ENCODE assay signal across 12 cellular contexts in the genomic region with DNA sequence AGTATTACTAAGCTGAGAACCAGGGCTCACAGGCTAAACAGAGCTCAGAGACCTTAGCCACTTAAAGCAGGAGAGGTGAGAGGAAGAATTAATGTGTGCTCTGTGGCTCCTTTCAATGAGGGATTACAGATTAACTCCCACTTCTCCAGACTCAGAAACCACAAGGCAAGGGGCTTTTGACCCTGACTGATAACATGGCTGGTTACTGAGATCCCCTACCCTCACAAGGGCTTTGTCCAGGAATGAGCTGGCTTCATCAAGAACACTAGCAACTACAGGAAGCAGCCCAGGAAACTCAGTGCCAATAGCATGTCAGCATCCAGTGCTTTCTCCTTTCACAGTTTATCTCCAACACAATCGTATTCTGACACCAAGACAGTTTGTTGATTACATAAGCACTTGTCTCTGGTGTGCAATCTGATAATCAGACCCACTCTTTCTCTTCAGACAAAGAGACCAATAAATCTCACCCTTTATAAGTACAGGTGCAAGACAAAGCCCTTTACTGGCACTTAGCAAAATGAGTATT. TPM values are rescaled to one million over a fixed set of nuclear protein-coding genes. Genes with fewer than 3 reads are reported as not detected.
DNase-seq lines count a peak whose midpoint lies in the region; ATAC-seq and TF ChIP-seq lines count a peak whose summit lies in the region.
"Had no signal": no experiment of that assay in that cellular context is flagged by ENCODE, and none has a peak within 500 bp of the region (broad histone marks: within the 10 kb centered on the region; RNA-seq: fewer than 3 reads in every experiment).

No MANE protein-coding gene starts in this region.

- H3K36me3 Mint-ChIP-seq in activated T-cell treated with anti-CD3 and anti-CD28 coated beads, Interleukin-2, amount 50 U/mL, for 24 hours (ENCODE audit: low read depth) = peaks cover 82% of the 10 kb centered on the region

- no peak overlapping the region for H3K27ac Mint-ChIP-seq in activated T-cell treated with anti-CD3 and anti-CD28 coated beads, Interleukin-2, amount 50 U/mL, for 24 hours

- TF ChIP-seq POLR2A in esophagus muscularis mucosa (IDR thresholded peaks at IDR 0.05; ENCODE audit: low read depth) = no peak

- peaks cover 12 to 99% (median 79%) of the 10 kb centered on the region in 4 donors for H3K36me3 ChIP-seq in esophagus muscularis mucosa

- WGBS in esophagus muscularis mucosa = 29% methylated on average over 1 of the region's 1 CpG

- TF ChIP-seq CTCF in esophagus muscularis mucosa (IDR thresholded peaks at IDR 0.05) (no peak), omental fat pad (IDR thresholded peaks at IDR 0.05) (no peak)

- no peak overlapping the region for H3K4me3 ChIP-seq in esophagus muscularis mucosa

- H3K9me3 ChIP-seq in esophagus muscularis mucosa = no peaks in the 10 kb centered on the region

- no peaks in the 10 kb centered on the region for H3K9me3 Mint-ChIP-seq in activated T-cell treated with anti-CD3 and anti-CD28 coated beads, Interleukin-2, amount 50 U/mL, for 24 hours
- H3K9me3 Mint-ChIP-seq: CD4-positive, CD25-positive, alpha-beta regulatory T cell; central memory CD8-positive, alpha-beta T cell had no signal

- H3K4me1 ChIP-seq in esophagus muscularis mucosa = peaks cover 0 to 16% (median 0%) of the 10 kb centered on the region in 4 donors

- no peaks in the 10 kb centered on the region for H3K27me3 ChIP-seq in esophagus muscularis mucosa

- no peak for TF ChIP-seq EP300 in esophagus muscularis mucosa (IDR thresholded peaks at IDR 0.05)

- H3K27ac ChIP-seq in esophagus muscularis mucosa (replicated peaks in 1 of 4) = no peak overlapping the region

- DNase-seq in DMS79 (lab: John Stamatoyannopoulos, UW) (peak; percentile 27), NCI-H82 (lab: John Stamatoyannopoulos, UW) (peak; percentile 93), inferior parietal cortex (ENCODE audit: extremely low spot score) (peak; percentile 37), occipital lobe (lab: John Stamatoyannopoulos, UW) (no peak), esophagus muscularis mucosa (ENCODE audit: extremely low spot score) (no peak), omental fat pad (ENCODE audit: low spot score) (no peak)
- DNase-seq in activated T-cell treated with anti-CD3 and anti-CD28 coated beads, Interleukin-2, amount 50 U/mL, for 24 hours = no peak
- DNase-seq: activated CD8-positive, alpha-beta memory T cell treated with anti-CD3 and anti-CD28 coated beads, Interleukin-2, amount 50 U/mL, for 48 hours; foreskin fibroblast had no signal

- no peak overlapping the region for H3K4me3 Mint-ChIP-seq in activated T-cell treated with anti-CD3 and anti-CD28 coated beads, Interleukin-2, amount 50 U/mL, for 24 hours
- H3K4me3 Mint-ChIP-seq: CD4-positive, CD25-positive, alpha-beta regulatory T cell; central memory CD8-positive, alpha-beta T cell had no signal

- ATAC-seq in HG02870 (IDR thresholded peaks at IDR 0.05; ENCODE audit: unreplicated experiment) (peak; percentile 44), omental fat pad (ENCODE audit: low FRiP score) (no peak)

- H3K27me3 Mint-ChIP-seq in activated T-cell treated with anti-CD3 and anti-CD28 coated beads, Interleukin-2, amount 50 U/mL, for 24 hours = no peaks in the 10 kb centered on the region
- H3K27me3 Mint-ChIP-seq: CD4-positive, CD25-positive, alpha-beta regulatory T cell; central memory CD8-positive, alpha-beta T cell had no signal

- intact Hi-C loops in esophagus muscularis mucosa (cut with DNase I) = loop anchor here (5.0 kb wide), 1 partner anchor 99 kb away; no protein-coding TSS in a partner anchor

- H3K4me1 Mint-ChIP-seq in activated T-cell treated with anti-CD3 and anti-CD28 coated beads, Interleukin-2, amount 50 U/mL, for 24 hours (ENCODE audit: low read depth) = peaks cover 3% of the 10 kb centered on the region

RNA-seq across cellular contexts. Expression of a gene that starts 38.8 kb away (rescaled TPM):
- total RNA-seq in occipital lobe = 99.2 TPM
- 10 to 100 TPM; 40.4 to 56.6 (median 47.0) TPM for total RNA-seq in esophagus muscularis mucosa
- 10 to 100 TPM; 27.6 to 36.3 (median 31.2) TPM for total RNA-seq in omental fat pad

Comparison
In these comparisons a context has a peak if more than half of its experiments do, and no peak if none do; other contexts are left out.
1. DNase-seq: peak in DMS79 (single experiment), NCI-H82 (single experiment) and inferior parietal cortex (single experiment); none in occipital lobe (single experiment), esophagus muscularis mucosa (single experiment), activated T-cell treated with anti-CD3 and anti-CD28 coated beads, Interleukin-2, amount 50 U/mL, for 24 hours (single experiment) and omental fat pad (single experiment).